Comparison of ENCODE assay signal across 17 cellular contexts in the genomic region with DNA sequence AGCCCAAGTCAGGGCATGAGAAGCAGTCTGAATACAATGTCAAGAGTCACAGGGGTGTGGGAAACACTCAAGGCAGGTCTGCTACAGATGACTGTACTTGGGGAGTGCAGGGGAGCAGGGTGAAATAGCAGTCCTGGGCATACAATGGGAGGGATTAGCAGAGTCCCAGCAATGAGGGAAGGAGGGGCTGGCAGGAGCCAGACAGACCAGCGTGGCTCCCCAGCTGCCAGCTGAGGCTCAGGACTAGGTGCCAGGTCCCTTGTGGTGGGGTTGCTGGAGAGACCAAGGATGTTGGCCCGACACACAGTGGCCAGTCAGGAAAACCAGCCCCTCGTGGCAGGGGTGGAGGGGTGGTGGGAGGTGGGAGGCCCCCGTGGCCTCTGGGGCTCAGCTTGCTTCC.
A peak's percentile ranks its signal among the peaks of the same experiment; 100 is the strongest.
DNase-seq lines count a peak whose midpoint lies in the region; ATAC-seq and TF ChIP-seq lines count a peak whose summit lies in the region.
"Had no signal": no experiment of that assay in that cellular context is flagged by ENCODE, and none has a peak within 500 bp of the region (broad histone marks: within the 10 kb centered on the region; RNA-seq: fewer than 3 reads in every experiment).

No MANE protein-coding gene starts in this region.

- H3K4me3 ChIP-seq in upper lobe of left lung, result no peak overlapping the region
- H3K4me3 ChIP-seq: A549, skin epidermis had no signal

- TF ChIP-seq EP300 in upper lobe of left lung (IDR thresholded peaks at IDR 0.05), result no peak

- H3K4me1 ChIP-seq in upper lobe of left lung, result peaks cover 0 to 22% (median 15%) of the 10 kb centered on the region in 4 donors
- H3K4me1 ChIP-seq: A549 had no signal

- TF ChIP-seq CTCF in mesothelial cell of epicardium (IDR thresholded peaks at IDR 0.05; ENCODE audit: unreplicated experiment), result no peak
- no peak for TF ChIP-seq CTCF in upper lobe of left lung (IDR thresholded peaks at IDR 0.05)

- peaks cover 8% of the 10 kb centered on the region for H3K4me1 Mint-ChIP-seq in activated naive CD4-positive, alpha-beta T cell treated with anti-CD3 and anti-CD28 coated beads, Interleukin-2, amount 50 U/mL, for 24 hours
- peaks cover 56% of the 10 kb centered on the region for H3K4me1 Mint-ChIP-seq in mesothelial cell of epicardium

- no peaks in the 10 kb centered on the region for H3K27me3 ChIP-seq in upper lobe of left lung
- H3K27me3 ChIP-seq: neutrophil had no signal

- H3K36me3 ChIP-seq in upper lobe of left lung, result no peaks in the 10 kb centered on the region
- H3K36me3 ChIP-seq: neutrophil had no signal

- peaks cover 2% of the 10 kb centered on the region for H3K27me3 Mint-ChIP-seq in activated naive CD4-positive, alpha-beta T cell treated with anti-CD3 and anti-CD28 coated beads, Interleukin-2, amount 50 U/mL, for 24 hours
- no peaks in the 10 kb centered on the region for H3K27me3 Mint-ChIP-seq in mesothelial cell of epicardium (ENCODE audit: low read depth)

- WGBS in upper lobe of left lung, 2 donors, result 41 to 60% methylated on average over 1 to 4 of the region's 4 CpGs

- no peaks in the 10 kb centered on the region for H3K9me3 ChIP-seq in upper lobe of left lung
- H3K9me3 ChIP-seq: A549, neutrophil had no signal

- DNase-seq in activated naive CD4-positive, alpha-beta T cell treated with anti-CD3 and anti-CD28 coated beads, Interleukin-2, amount 50 U/mL, for 16 hours, result no peak
- DNase-seq in dermis blood vessel endothelial cell (peak; percentile 36), mesothelial cell of epicardium (ENCODE audit: low spot score in 2 of 2, unreplicated experiment in 2 of 2) (no peak), upper lobe of left lung (no peak), T-helper 9 cell (no peak), NCI-H2081 treated with DMSO at 0.1 percent for 48 hours (lab: John Stamatoyannopoulos, UW) (no peak)
- no peak for DNase-seq in stimulated activated naive CD4-positive, alpha-beta T cell (lab: John Stamatoyannopoulos, UW)
- DNase-seq: activated effector memory CD4-positive, alpha-beta T cell treated with anti-CD3 and anti-CD28 coated beads, Interleukin-2, amount 50 U/mL, for 16 hours; CD8-positive, alpha-beta T cell; KG1; NCI-H1105 treated with DMSO at 0.1 percent for 48 hours; NCI-H345 had no signal

- no peak for TF ChIP-seq POLR2A in upper lobe of left lung (IDR thresholded peaks at IDR 0.05)

- peak overlapping the region in 3 of 4 donors; percentile 39 to 78 (median 46) for H3K27ac ChIP-seq in upper lobe of left lung
- H3K27ac ChIP-seq: A549, neutrophil had no signal

- no peaks in the 10 kb centered on the region for H3K36me3 Mint-ChIP-seq in activated naive CD4-positive, alpha-beta T cell treated with anti-CD3 and anti-CD28 coated beads, Interleukin-2, amount 50 U/mL, for 24 hours
- no peaks in the 10 kb centered on the region for H3K36me3 Mint-ChIP-seq in mesothelial cell of epicardium
- H3K36me3 Mint-ChIP-seq: CD8-positive, alpha-beta T cell had no signal

- no peak overlapping the region for H3K4me3 Mint-ChIP-seq in activated naive CD4-positive, alpha-beta T cell treated with anti-CD3 and anti-CD28 coated beads, Interleukin-2, amount 50 U/mL, for 24 hours
- no peak overlapping the region for H3K4me3 Mint-ChIP-seq in mesothelial cell of epicardium
- H3K4me3 Mint-ChIP-seq: CD8-positive, alpha-beta T cell; stimulated activated naive CD8-positive, alpha-beta T cell treated with anti-CD3 and anti-CD28 coated beads, Interleukin-15, Interleukin-2, amounts not matched to agents 100 ng/mL and 50 ng/mL, for 24 hours had no signal

- no peaks in the 10 kb centered on the region for H3K9me3 Mint-ChIP-seq in activated naive CD4-positive, alpha-beta T cell treated with anti-CD3 and anti-CD28 coated beads, Interleukin-2, amount 50 U/mL, for 24 hours
- peaks cover 7% of the 10 kb centered on the region for H3K9me3 Mint-ChIP-seq in mesothelial cell of epicardium
- H3K9me3 Mint-ChIP-seq: CD8-positive, alpha-beta T cell; stimulated activated naive CD8-positive, alpha-beta T cell treated with anti-CD3 and anti-CD28 coated beads, Interleukin-15, Interleukin-2, amounts not matched to agents 100 ng/mL and 50 ng/mL, for 24 hours had no signal

- ATAC-seq in upper lobe of left lung (ENCODE audit: low FRiP score in 2 of 2), result peak in 1 of 2 donors; percentile 12
- ATAC-seq: CD8-positive, alpha-beta T cell had no signal

- peak overlapping the region; percentile 41 for H3K27ac Mint-ChIP-seq in activated naive CD4-positive, alpha-beta T cell treated with anti-CD3 and anti-CD28 coated beads, Interleukin-2, amount 50 U/mL, for 24 hours
- H3K27ac Mint-ChIP-seq in mesothelial cell of epicardium, result peak overlapping the region; percentile 96
- H3K27ac Mint-ChIP-seq: CD8-positive, alpha-beta T cell; stimulated activated naive CD8-positive, alpha-beta T cell treated with anti-CD3 and anti-CD28 coated beads, Interleukin-15, Interleukin-2, amounts not matched to agents 100 ng/mL and 50 ng/mL, for 24 hours had no signal
